ENCODE assay signal across 10 cellular contexts in genomic region chr13:80012281-80012680, GRCh38.
DNase-seq lines count a peak whose midpoint lies in the region; ATAC-seq and TF ChIP-seq lines count a peak whose summit lies in the region.
"Had no signal": no experiment of that assay in that cellular context is flagged by ENCODE, and none has a peak within 500 bp of the region (broad histone marks: within the 10 kb centered on the region; RNA-seq: fewer than 3 reads in every experiment).

No MANE protein-coding gene starts in this region.

- H3K4me1 Mint-ChIP-seq in activated B cell treated with CpG ODN at 0.5 μM for 24 hours (peaks cover 3% of the 10 kb centered on the region), neural crest cell (peaks cover 13% of the 10 kb centered on the region)

- H3K36me3 Mint-ChIP-seq in activated B cell treated with CpG ODN at 0.5 μM for 24 hours (ENCODE audit: low read depth) = no peaks in the 10 kb centered on the region
- peaks cover 4% of the 10 kb centered on the region for H3K36me3 Mint-ChIP-seq in neural crest cell (ENCODE audit: low read depth)

- H3K4me3 Mint-ChIP-seq in activated B cell treated with CpG ODN at 0.5 μM for 24 hours (no peak overlapping the region), neural crest cell (no peak overlapping the region)

- H3K9me3 Mint-ChIP-seq in activated B cell treated with CpG ODN at 0.5 μM for 24 hours = peaks cover 4% of the 10 kb centered on the region
- H3K9me3 Mint-ChIP-seq in neural crest cell = peaks cover 9% of the 10 kb centered on the region

- peak; percentile 94 for ATAC-seq in GM18505 (IDR thresholded peaks at IDR 0.05; ENCODE audit: unreplicated experiment)
- ATAC-seq in HG02885 (IDR thresholded peaks at IDR 0.05; ENCODE audit: poor library complexity, unreplicated experiment) = peak; percentile 56
- ATAC-seq in activated B cell treated with CpG ODN at 0.5 μM for 24 hours (ENCODE audit: low read depth) = peak; percentile 54

- DNase-seq in activated B cell treated with CpG ODN at 0.5 μM for 24 hours (no peak), neural crest cell (ENCODE audit: low read depth, low spot score) (no peak), GM10266 (ENCODE audit: extremely low spot score) (no peak), midbrain (lab: John Stamatoyannopoulos, UW) (no peak), activated gamma-delta T cell treated with Interleukin-2 at 50 U/mL for 16 hours (no peak), Kasumi-1 (lab: John Stamatoyannopoulos, UW) (no peak)
- DNase-seq: activated naive CD4-positive, alpha-beta T cell treated with Interleukin-2 at 50 U/mL for 16 hours; Caco-2 had no signal

- CTCF ChIA-PET in activated B cell treated with CpG ODN at 0.5 μM for 24 hours (lab: Charles Lee) = no interaction called here

- H3K27ac Mint-ChIP-seq in activated B cell treated with CpG ODN at 0.5 μM for 24 hours = no peak overlapping the region
- H3K27ac Mint-ChIP-seq in neural crest cell (ENCODE audit: unreplicated experiment) = peak overlapping the region; percentile 9

- intact Hi-C loops in activated B cell treated with CpG ODN at 0.5 μM for 24 hours (cut with micrococcal nuclease) = no loop called here

- TF ChIP-seq POLR2A in GM18505 (IDR thresholded peaks at IDR 0.05; ENCODE audit: borderline replicate concordance, extremely low read depth, insufficient read depth, insufficient read length) = no peak

- H3K27me3 Mint-ChIP-seq in activated B cell treated with CpG ODN at 0.5 μM for 24 hours (no peaks in the 10 kb centered on the region), neural crest cell (ENCODE audit: low read depth) (no peaks in the 10 kb centered on the region)

- TF ChIP-seq CTCF in activated B cell treated with CpG ODN at 0.5 μM for 24 hours (IDR thresholded peaks at IDR 0.05) (no peak), neural crest cell (conservative IDR thresholded peaks at IDR 0.05) (no peak), GM10266 (IDR thresholded peaks at IDR 0.05; ENCODE audit: control insufficient read depth, insufficient read depth, low read depth, missing control alignments) (no peak)

- POLR2A ChIA-PET in activated B cell treated with CpG ODN at 0.5 μM for 24 hours (lab: Charles Lee) = no interaction called here
